ENCODE assay signal across 16 cellular contexts in the genomic region with DNA sequence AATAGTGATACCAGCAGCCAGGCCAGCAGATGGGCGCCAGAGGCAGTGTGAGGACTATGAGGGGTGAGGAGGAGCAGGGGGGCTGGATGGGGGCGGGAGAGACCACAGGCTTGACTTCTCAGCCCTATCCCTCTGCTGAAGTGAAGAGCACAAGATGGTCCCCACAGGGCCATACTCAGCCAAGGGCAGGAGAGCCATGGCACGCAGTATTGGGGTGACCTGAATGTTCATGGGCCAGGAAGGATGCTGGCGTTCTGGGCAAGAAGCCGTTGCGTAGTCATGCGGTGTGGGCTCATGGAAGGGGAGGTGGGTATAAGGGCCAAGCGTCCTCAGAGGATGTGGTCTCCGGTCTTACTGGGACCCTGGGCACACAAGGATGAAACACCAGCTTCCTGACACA.
DNase-seq lines count a peak whose midpoint lies in the region; ATAC-seq and TF ChIP-seq lines count a peak whose summit lies in the region.
"Had no signal": no experiment of that assay in that cellular context is flagged by ENCODE, and none has a peak within 500 bp of the region (broad histone marks: within the 10 kb centered on the region; RNA-seq: fewer than 3 reads in every experiment).

No MANE protein-coding gene starts in this region.

- H3K27ac ChIP-seq in left ventricle myocardium inferior (replicated peaks) (peak overlapping the region; percentile 61), IMR-90 (ENCODE audit: insufficient read depth, low read length) (no peak overlapping the region), mesenchymal stem cell (ENCODE audit: low read length, poor library complexity, severe bottlenecking) (no peak overlapping the region)
- H3K27ac ChIP-seq: C4-2B had no signal

- H3K4me1 Mint-ChIP-seq in stimulated activated effector memory CD8-positive, alpha-beta T cell treated with anti-CD3 and anti-CD28 coated beads, Interleukin-12 subunit alpha, Interleukin-12 subunit beta, amount 100 ng/mL, for 72 hours: peaks cover 12% of the 10 kb centered on the region

- H2BK5ac ChIP-seq in IMR-90 (ENCODE audit: low read depth, low read length, poor library complexity, severe bottlenecking): no peak overlapping the region
- no peak overlapping the region for H2BK5ac ChIP-seq in mesenchymal stem cell (ENCODE audit: low read depth, low read length, poor library complexity, severe bottlenecking)

- ATAC-seq in Right ventricle myocardium superior (ENCODE audit: poor library complexity) (no peak), IMR-90 (ENCODE audit: low read depth) (no peak)
- no peak for ATAC-seq in stimulated activated effector memory CD8-positive, alpha-beta T cell treated with anti-CD3 and anti-CD28 coated beads, Interleukin-12 subunit alpha, Interleukin-12 subunit beta, amount 100 ng/mL, for 72 hours
- ATAC-seq: CD8-positive, alpha-beta T cell had no signal

- H3K14ac ChIP-seq in IMR-90 (replicated peaks; ENCODE audit: low read depth, low read length): no peak overlapping the region
- H3K14ac ChIP-seq in mesenchymal stem cell (ENCODE audit: low read length in 2 of 2): no peak overlapping the region

- H3K4ac ChIP-seq in IMR-90 (ENCODE audit: low read depth, low read length) (no peak overlapping the region), mesenchymal stem cell (ENCODE audit: low read depth in 1 of 2, low read length in 2 of 2) (no peak overlapping the region)

- peak overlapping the region; percentile 48 for H3K27ac Mint-ChIP-seq in stimulated activated effector memory CD8-positive, alpha-beta T cell treated with anti-CD3 and anti-CD28 coated beads, Interleukin-12 subunit alpha, Interleukin-12 subunit beta, amount 100 ng/mL, for 72 hours
- H3K27ac Mint-ChIP-seq: CD8-positive, alpha-beta T cell; H9 had no signal

- no peaks in the 10 kb centered on the region for H3K36me3 Mint-ChIP-seq in stimulated activated effector memory CD8-positive, alpha-beta T cell treated with anti-CD3 and anti-CD28 coated beads, Interleukin-12 subunit alpha, Interleukin-12 subunit beta, amount 100 ng/mL, for 72 hours

- CTCF ChIA-PET in IMR-90 (lab: Yijun Ruan, JAX): no interaction called here

- no peak overlapping the region for H3K4me3 Mint-ChIP-seq in stimulated activated effector memory CD8-positive, alpha-beta T cell treated with anti-CD3 and anti-CD28 coated beads, Interleukin-12 subunit alpha, Interleukin-12 subunit beta, amount 100 ng/mL, for 72 hours
- H3K4me3 Mint-ChIP-seq: CD8-positive, alpha-beta T cell; H9 had no signal

- peak overlapping the region; percentile 33; the same call in 1 of the 2 replicates for H4K91ac ChIP-seq in IMR-90 (ENCODE audit: insufficient read depth, low read depth, low read length)
- peak overlapping the region; percentile 34 for H4K91ac ChIP-seq in mesenchymal stem cell (ENCODE audit: low read length)

- H2BK12ac ChIP-seq in mesenchymal stem cell (ENCODE audit: low read length in 2 of 2): peak overlapping the region in 1 of 2 experiments; percentile 43

- peaks cover 20% of the 10 kb centered on the region for H3K9me1 ChIP-seq in IMR-90 (ENCODE audit: insufficient read depth, low read length)

- H2BK15ac ChIP-seq in IMR-90 (ENCODE audit: low read depth, low read length) (peak overlapping the region; percentile 61), mesenchymal stem cell (ENCODE audit: low read depth, poor library complexity, severe bottlenecking) (no peak overlapping the region)

- no peaks in the 10 kb centered on the region for H3K9me3 Mint-ChIP-seq in stimulated activated effector memory CD8-positive, alpha-beta T cell treated with anti-CD3 and anti-CD28 coated beads, Interleukin-12 subunit alpha, Interleukin-12 subunit beta, amount 100 ng/mL, for 72 hours
- H3K9me3 Mint-ChIP-seq: CD8-positive, alpha-beta T cell; H9 had no signal

- H3K23ac ChIP-seq in IMR-90 (ENCODE audit: low read depth, low read length) (no peak overlapping the region), mesenchymal stem cell (ENCODE audit: low read length in 2 of 2) (peak overlapping the region in 1 of 2 experiments; percentile 64)

- no peaks in the 10 kb centered on the region for H3K27me3 ChIP-seq in left ventricle myocardium inferior (ENCODE audit: low read depth)
- H3K27me3 ChIP-seq in IMR-90 (ENCODE audit: control insufficient read depth, insufficient read depth, low read length): no peaks in the 10 kb centered on the region
- H3K27me3 ChIP-seq in mesenchymal stem cell (ENCODE audit: control insufficient read depth in 1 of 2, insufficient read depth in 1 of 2, low read length in 2 of 2): no peaks in the 10 kb centered on the region

- DNase-seq in left ventricle myocardium inferior (no peak), Right ventricle myocardium superior (no peak), IMR-90 (no peak), mesenchymal stem cell (no peak), NCI-H526 treated with DMSO at 0.1 percent for 48 hours (lab: John Stamatoyannopoulos, UW) (no peak), NCI-H146 treated with DMSO at 0.1 percent for 48 hours (lab: John Stamatoyannopoulos, UW; ENCODE audit: unreplicated experiment) (no peak)
- DNase-seq in stimulated activated effector memory CD8-positive, alpha-beta T cell treated with anti-CD3 and anti-CD28 coated beads, Interleukin-12 subunit alpha, Interleukin-12 subunit beta, amount 100 ng/mL, for 72 hours (ENCODE audit: low spot score in 2 of 2): no peak
- DNase-seq: ACHN; CD8-positive, alpha-beta T cell; COR-L47; DMS153; DMS79 treated with DMSO at 0.1 percent for 48 hours; EL; GOT3; H9 had no signal

- H2AFZ ChIP-seq in IMR-90 (replicated peaks; ENCODE audit: low read length, poor library complexity) (no peak overlapping the region), mesenchymal stem cell (ENCODE audit: low read depth, low read length) (no peak overlapping the region)

- no peak overlapping the region for H3K56ac ChIP-seq in IMR-90 (ENCODE audit: extremely low read depth, insufficient read depth, low read length)

- H2AK5ac ChIP-seq in IMR-90 (ENCODE audit: low read depth, low read length) (peak overlapping the region; percentile 17), mesenchymal stem cell (ENCODE audit: low read length, severe bottlenecking) (peak overlapping the region; percentile 94)

- 95% methylated on average over 3 of the region's 9 CpGs; no CpG with 5 or more reads in 1 of the 2 experiments for WGBS in IMR-90 (ENCODE audit: extremely low coverage in 2 of 2, insufficient read length in 1 of 2), 2 experiments
- WGBS in mesenchymal stem cell: 98% methylated on average over 9 of the region's 9 CpGs

- no peak overlapping the region for H3K4me3 ChIP-seq in left ventricle myocardium inferior
- no peak overlapping the region for H3K4me3 ChIP-seq in IMR-90 (ENCODE audit: insufficient read depth, low read depth, low read length)
- H3K4me3 ChIP-seq in mesenchymal stem cell (ENCODE audit: insufficient read depth in 1 of 2, low read depth in 1 of 2, low read length in 2 of 2): peak overlapping the region in 1 of 2 experiments; percentile 31

- TF ChIP-seq CTCF in left ventricle myocardium inferior (IDR thresholded peaks at IDR 0.05; ENCODE audit: borderline replicate concordance) (no peak), IMR-90 (conservative IDR thresholded peaks at IDR 0.05; ENCODE audit: low read depth, low read length) (no peak)

- H2BK120ac ChIP-seq in IMR-90 (ENCODE audit: low read depth, low read length): no peak overlapping the region
- H2BK120ac ChIP-seq in mesenchymal stem cell (ENCODE audit: low read depth, low read length): no peak overlapping the region

- TF ChIP-seq POLR2A in IMR-90 (IDR thresholded peaks at IDR 0.05; ENCODE audit: low read depth, low read length): no peak

- in situ Hi-C loops in IMR-90 (cut with MboI; ENCODE audit: low sequenced_read_pairs): no loop called here

- H3K36me3 ChIP-seq in left ventricle myocardium inferior (no peaks in the 10 kb centered on the region), IMR-90 (ENCODE audit: control insufficient read depth, insufficient read depth, low read length) (no peaks in the 10 kb centered on the region), mesenchymal stem cell (ENCODE audit: control insufficient read depth in 1 of 2, insufficient read depth in 2 of 2, low read depth in 1 of 2, low read length in 2 of 2) (peaks cover 0 to 2% of the 10 kb centered on the region in 2 experiments)

- H3K9me3 ChIP-seq in left ventricle myocardium inferior (replicated peaks) (no peaks in the 10 kb centered on the region), IMR-90 (ENCODE audit: control insufficient read depth, insufficient read depth, low read length) (no peaks in the 10 kb centered on the region), mesenchymal stem cell (ENCODE audit: control insufficient read depth, low read length) (no peaks in the 10 kb centered on the region)

- no peak overlapping the region for H2BK20ac ChIP-seq in IMR-90 (ENCODE audit: low read depth, low read length)

- H3K4me2 ChIP-seq in IMR-90 (ENCODE audit: low read depth, low read length) (no peak overlapping the region), mesenchymal stem cell (ENCODE audit: low read length, poor library complexity, severe bottlenecking) (no peak overlapping the region)

- TF ChIP-seq RAD21 in IMR-90 (IDR thresholded peaks at IDR 0.05; ENCODE audit: low read length): no peak

- H3K9ac ChIP-seq in IMR-90 (ENCODE audit: low read depth, low read length) (no peak overlapping the region), mesenchymal stem cell (ENCODE audit: low read length) (no peak overlapping the region)

- H3K4me1 ChIP-seq in left ventricle myocardium inferior: peaks cover 90% of the 10 kb centered on the region
- H3K4me1 ChIP-seq in IMR-90 (ENCODE audit: control insufficient read depth, insufficient read depth, low read length): peaks cover 19% of the 10 kb centered on the region
- H3K4me1 ChIP-seq in mesenchymal stem cell (ENCODE audit: control insufficient read depth, insufficient read depth, low read depth, low read length): peaks cover 39% of the 10 kb centered on the region

- dilution Hi-C loops in IMR-90 (cut with HindIII; ENCODE audit: low sequenced_read_pairs, unreplicated experiment): no loop called here

- POLR2A ChIA-PET in IMR-90 (lab: Charles Lee; ENCODE audit: unreplicated experiment): no interaction called here

- H4K5ac ChIP-seq in IMR-90 (ENCODE audit: low read depth, low read length): no peak overlapping the region

- H3K79me1 ChIP-seq in IMR-90 (ENCODE audit: low read depth in 1 of 2, low read length in 2 of 2) (peaks cover 0 to 23% of the 10 kb centered on the region in 2 experiments; a peak in 1 of 4 replicates), mesenchymal stem cell (replicated peaks; ENCODE audit: low read length, poor library complexity, severe bottlenecking) (no peaks in the 10 kb centered on the region)

- H3K18ac ChIP-seq in IMR-90 (ENCODE audit: low read depth, low read length) (no peak overlapping the region), mesenchymal stem cell (ENCODE audit: low read depth in 1 of 2, low read length in 2 of 2) (no peak overlapping the region)

- no TSS peak for BruUV-seq in IMR-90 (replicated peaks; lab: Mats Ljungman, UMichigan)

- intact Hi-C loops in left ventricle myocardium inferior (cut with micrococcal nuclease): no loop called here
- intact Hi-C loops in Right ventricle myocardium superior (cut with DNase I): no loop called here
- intact Hi-C loops in IMR-90 (cut with micrococcal nuclease): no loop called here

- no peak overlapping the region for H2AK9ac ChIP-seq in IMR-90 (replicated peaks; ENCODE audit: low read depth, low read length, poor library complexity)

- H4K8ac ChIP-seq in IMR-90 (ENCODE audit: low read depth in 2 of 2, low read length in 2 of 2) (no peak overlapping the region), mesenchymal stem cell (ENCODE audit: low read length) (no peak overlapping the region)

- no peaks in the 10 kb centered on the region for H4K20me1 ChIP-seq in IMR-90 (ENCODE audit: insufficient read depth, low read length)
